1 cellular context compared by ENCODE assay signal in the genomic region with DNA sequence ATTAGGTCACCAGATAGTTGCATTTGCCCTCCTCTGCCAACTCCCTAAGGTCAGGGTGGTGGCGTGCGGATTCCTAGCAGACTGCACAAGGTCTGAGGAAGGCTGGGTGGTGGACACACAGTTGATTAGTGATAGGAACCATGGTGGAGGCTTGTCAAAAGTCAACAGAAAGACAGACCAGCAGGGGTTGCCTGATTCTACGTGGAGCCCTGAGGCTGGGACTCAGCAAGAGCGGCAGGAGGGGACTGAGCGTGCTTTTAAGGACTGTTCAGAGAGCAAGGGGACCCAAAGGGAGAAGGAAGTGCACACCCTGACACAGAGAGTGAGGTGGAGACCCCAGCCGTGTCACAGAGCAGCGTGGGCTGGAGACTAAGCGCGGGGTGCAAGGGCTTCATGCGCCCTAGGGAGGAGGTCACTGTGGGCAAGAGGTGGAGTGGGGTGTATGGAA.
TF ChIP-seq lines count a peak whose summit lies in the region.

No MANE protein-coding gene starts in this region.

TF ChIP-seq in WTC11, 78 proteins besides CTCF, POLR2A, EP300 and RAD21 (continued from another document):
- TF ChIP-seq, protein P1, sequence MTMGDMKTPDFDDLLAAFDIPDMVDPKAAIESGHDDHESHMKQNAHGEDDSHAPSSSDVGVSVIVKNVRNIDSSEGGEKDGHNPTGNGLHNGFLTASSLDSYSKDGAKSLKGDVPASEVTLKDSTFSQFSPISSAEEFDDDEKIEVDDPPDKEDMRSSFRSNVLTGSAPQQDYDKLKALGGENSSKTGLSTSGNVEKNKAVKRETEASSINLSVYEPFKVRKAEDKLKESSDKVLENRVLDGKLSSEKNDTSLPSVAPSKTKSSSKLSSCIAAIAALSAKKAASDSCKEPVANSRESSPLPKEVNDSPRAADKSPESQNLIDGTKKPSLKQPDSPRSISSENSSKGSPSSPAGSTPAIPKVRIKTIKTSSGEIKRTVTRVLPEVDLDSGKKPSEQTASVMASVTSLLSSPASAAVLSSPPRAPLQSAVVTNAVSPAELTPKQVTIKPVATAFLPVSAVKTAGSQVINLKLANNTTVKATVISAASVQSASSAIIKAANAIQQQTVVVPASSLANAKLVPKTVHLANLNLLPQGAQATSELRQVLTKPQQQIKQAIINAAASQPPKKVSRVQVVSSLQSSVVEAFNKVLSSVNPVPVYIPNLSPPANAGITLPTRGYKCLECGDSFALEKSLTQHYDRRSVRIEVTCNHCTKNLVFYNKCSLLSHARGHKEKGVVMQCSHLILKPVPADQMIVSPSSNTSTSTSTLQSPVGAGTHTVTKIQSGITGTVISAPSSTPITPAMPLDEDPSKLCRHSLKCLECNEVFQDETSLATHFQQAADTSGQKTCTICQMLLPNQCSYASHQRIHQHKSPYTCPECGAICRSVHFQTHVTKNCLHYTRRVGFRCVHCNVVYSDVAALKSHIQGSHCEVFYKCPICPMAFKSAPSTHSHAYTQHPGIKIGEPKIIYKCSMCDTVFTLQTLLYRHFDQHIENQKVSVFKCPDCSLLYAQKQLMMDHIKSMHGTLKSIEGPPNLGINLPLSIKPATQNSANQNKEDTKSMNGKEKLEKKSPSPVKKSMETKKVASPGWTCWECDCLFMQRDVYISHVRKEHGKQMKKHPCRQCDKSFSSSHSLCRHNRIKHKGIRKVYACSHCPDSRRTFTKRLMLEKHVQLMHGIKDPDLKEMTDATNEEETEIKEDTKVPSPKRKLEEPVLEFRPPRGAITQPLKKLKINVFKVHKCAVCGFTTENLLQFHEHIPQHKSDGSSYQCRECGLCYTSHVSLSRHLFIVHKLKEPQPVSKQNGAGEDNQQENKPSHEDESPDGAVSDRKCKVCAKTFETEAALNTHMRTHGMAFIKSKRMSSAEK (CRISPR knock-in tag; IDR thresholded peaks at IDR 0.05; ENCODE audit: borderline replicate concordance), result no peak
- TF ChIP-seq SMAD3 (CRISPR knock-in tag; IDR thresholded peaks at IDR 0.05; ENCODE audit: borderline replicate concordance) (no peak), CREM (CRISPR knock-in tag; IDR thresholded peaks at IDR 0.05) (no peak), HMGA2 (CRISPR knock-in tag; IDR thresholded peaks at IDR 0.05) (no peak), ZNF416 (CRISPR knock-in tag; IDR thresholded peaks at IDR 0.05) (no peak), ZNF423 (CRISPR knock-in tag; IDR thresholded peaks at IDR 0.05) (no peak), FOXK1 (CRISPR knock-in tag; IDR thresholded peaks at IDR 0.05) (no peak)
- TF ChIP-seq, protein P2, sequence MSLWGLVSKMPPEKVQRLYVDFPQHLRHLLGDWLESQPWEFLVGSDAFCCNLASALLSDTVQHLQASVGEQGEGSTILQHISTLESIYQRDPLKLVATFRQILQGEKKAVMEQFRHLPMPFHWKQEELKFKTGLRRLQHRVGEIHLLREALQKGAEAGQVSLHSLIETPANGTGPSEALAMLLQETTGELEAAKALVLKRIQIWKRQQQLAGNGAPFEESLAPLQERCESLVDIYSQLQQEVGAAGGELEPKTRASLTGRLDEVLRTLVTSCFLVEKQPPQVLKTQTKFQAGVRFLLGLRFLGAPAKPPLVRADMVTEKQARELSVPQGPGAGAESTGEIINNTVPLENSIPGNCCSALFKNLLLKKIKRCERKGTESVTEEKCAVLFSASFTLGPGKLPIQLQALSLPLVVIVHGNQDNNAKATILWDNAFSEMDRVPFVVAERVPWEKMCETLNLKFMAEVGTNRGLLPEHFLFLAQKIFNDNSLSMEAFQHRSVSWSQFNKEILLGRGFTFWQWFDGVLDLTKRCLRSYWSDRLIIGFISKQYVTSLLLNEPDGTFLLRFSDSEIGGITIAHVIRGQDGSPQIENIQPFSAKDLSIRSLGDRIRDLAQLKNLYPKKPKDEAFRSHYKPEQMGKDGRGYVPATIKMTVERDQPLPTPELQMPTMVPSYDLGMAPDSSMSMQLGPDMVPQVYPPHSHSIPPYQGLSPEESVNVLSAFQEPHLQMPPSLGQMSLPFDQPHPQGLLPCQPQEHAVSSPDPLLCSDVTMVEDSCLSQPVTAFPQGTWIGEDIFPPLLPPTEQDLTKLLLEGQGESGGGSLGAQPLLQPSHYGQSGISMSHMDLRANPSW (CRISPR knock-in tag; conservative IDR thresholded peaks at IDR 0.05; ENCODE audit: low read depth), result no peak
- TF ChIP-seq, protein P3, sequence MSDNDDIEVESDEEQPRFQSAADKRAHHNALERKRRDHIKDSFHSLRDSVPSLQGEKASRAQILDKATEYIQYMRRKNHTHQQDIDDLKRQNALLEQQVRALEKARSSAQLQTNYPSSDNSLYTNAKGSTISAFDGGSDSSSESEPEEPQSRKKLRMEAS (CRISPR knock-in tag; IDR thresholded peaks at IDR 0.05), result no peak
- TF ChIP-seq, protein P4, sequence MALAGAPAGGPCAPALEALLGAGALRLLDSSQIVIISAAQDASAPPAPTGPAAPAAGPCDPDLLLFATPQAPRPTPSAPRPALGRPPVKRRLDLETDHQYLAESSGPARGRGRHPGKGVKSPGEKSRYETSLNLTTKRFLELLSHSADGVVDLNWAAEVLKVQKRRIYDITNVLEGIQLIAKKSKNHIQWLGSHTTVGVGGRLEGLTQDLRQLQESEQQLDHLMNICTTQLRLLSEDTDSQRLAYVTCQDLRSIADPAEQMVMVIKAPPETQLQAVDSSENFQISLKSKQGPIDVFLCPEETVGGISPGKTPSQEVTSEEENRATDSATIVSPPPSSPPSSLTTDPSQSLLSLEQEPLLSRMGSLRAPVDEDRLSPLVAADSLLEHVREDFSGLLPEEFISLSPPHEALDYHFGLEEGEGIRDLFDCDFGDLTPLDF (CRISPR knock-in tag; IDR thresholded peaks at IDR 0.05), result no peak
- TF ChIP-seq, protein P5, sequence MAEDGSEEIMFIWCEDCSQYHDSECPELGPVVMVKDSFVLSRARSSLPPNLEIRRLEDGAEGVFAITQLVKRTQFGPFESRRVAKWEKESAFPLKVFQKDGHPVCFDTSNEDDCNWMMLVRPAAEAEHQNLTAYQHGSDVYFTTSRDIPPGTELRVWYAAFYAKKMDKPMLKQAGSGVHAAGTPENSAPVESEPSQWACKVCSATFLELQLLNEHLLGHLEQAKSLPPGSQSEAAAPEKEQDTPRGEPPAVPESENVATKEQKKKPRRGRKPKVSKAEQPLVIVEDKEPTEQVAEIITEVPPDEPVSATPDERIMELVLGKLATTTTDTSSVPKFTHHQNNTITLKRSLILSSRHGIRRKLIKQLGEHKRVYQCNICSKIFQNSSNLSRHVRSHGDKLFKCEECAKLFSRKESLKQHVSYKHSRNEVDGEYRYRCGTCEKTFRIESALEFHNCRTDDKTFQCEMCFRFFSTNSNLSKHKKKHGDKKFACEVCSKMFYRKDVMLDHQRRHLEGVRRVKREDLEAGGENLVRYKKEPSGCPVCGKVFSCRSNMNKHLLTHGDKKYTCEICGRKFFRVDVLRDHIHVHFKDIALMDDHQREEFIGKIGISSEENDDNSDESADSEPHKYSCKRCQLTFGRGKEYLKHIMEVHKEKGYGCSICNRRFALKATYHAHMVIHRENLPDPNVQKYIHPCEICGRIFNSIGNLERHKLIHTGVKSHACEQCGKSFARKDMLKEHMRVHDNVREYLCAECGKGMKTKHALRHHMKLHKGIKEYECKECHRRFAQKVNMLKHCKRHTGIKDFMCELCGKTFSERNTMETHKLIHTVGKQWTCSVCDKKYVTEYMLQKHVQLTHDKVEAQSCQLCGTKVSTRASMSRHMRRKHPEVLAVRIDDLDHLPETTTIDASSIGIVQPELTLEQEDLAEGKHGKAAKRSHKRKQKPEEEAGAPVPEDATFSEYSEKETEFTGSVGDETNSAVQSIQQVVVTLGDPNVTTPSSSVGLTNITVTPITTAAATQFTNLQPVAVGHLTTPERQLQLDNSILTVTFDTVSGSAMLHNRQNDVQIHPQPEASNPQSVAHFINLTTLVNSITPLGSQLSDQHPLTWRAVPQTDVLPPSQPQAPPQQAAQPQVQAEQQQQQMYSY (CRISPR knock-in tag; IDR thresholded peaks at IDR 0.05), result no peak
- TF ChIP-seq, protein P6, sequence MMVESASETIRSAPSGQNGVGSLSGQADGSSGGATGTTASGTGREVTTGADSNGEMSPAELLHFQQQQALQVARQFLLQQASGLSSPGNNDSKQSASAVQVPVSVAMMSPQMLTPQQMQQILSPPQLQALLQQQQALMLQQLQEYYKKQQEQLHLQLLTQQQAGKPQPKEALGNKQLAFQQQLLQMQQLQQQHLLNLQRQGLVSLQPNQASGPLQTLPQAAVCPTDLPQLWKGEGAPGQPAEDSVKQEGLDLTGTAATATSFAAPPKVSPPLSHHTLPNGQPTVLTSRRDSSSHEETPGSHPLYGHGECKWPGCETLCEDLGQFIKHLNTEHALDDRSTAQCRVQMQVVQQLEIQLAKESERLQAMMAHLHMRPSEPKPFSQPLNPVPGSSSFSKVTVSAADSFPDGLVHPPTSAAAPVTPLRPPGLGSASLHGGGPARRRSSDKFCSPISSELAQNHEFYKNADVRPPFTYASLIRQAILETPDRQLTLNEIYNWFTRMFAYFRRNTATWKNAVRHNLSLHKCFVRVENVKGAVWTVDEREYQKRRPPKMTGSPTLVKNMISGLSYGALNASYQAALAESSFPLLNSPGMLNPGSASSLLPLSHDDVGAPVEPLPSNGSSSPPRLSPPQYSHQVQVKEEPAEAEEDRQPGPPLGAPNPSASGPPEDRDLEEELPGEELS (CRISPR knock-in tag; IDR thresholded peaks at IDR 0.05), result no peak
- TF ChIP-seq, protein P7, sequence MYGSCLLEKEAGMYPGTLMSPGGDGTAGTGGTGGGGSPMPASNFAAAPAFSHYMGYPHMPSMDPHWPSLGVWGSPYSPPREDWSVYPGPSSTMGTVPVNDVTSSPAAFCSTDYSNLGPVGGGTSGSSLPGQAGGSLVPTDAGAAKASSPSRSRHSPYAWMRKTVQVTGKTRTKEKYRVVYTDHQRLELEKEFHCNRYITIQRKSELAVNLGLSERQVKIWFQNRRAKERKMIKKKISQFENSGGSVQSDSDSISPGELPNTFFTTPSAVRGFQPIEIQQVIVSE (CRISPR knock-in tag; IDR thresholded peaks at IDR 0.05; ENCODE audit: borderline replicate concordance), result no peak
- TF ChIP-seq, protein P8, sequence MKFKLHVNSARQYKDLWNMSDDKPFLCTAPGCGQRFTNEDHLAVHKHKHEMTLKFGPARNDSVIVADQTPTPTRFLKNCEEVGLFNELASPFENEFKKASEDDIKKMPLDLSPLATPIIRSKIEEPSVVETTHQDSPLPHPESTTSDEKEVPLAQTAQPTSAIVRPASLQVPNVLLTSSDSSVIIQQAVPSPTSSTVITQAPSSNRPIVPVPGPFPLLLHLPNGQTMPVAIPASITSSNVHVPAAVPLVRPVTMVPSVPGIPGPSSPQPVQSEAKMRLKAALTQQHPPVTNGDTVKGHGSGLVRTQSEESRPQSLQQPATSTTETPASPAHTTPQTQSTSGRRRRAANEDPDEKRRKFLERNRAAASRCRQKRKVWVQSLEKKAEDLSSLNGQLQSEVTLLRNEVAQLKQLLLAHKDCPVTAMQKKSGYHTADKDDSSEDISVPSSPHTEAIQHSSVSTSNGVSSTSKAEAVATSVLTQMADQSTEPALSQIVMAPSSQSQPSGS (CRISPR knock-in tag; IDR thresholded peaks at IDR 0.05; ENCODE audit: borderline replicate concordance, low read depth), result no peak
- TF ChIP-seq, protein P9, sequence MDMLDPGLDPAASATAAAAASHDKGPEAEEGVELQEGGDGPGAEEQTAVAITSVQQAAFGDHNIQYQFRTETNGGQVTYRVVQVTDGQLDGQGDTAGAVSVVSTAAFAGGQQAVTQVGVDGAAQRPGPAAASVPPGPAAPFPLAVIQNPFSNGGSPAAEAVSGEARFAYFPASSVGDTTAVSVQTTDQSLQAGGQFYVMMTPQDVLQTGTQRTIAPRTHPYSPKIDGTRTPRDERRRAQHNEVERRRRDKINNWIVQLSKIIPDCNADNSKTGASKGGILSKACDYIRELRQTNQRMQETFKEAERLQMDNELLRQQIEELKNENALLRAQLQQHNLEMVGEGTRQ (CRISPR knock-in tag; IDR thresholded peaks at IDR 0.05), result no peak
- TF ChIP-seq, protein P10, sequence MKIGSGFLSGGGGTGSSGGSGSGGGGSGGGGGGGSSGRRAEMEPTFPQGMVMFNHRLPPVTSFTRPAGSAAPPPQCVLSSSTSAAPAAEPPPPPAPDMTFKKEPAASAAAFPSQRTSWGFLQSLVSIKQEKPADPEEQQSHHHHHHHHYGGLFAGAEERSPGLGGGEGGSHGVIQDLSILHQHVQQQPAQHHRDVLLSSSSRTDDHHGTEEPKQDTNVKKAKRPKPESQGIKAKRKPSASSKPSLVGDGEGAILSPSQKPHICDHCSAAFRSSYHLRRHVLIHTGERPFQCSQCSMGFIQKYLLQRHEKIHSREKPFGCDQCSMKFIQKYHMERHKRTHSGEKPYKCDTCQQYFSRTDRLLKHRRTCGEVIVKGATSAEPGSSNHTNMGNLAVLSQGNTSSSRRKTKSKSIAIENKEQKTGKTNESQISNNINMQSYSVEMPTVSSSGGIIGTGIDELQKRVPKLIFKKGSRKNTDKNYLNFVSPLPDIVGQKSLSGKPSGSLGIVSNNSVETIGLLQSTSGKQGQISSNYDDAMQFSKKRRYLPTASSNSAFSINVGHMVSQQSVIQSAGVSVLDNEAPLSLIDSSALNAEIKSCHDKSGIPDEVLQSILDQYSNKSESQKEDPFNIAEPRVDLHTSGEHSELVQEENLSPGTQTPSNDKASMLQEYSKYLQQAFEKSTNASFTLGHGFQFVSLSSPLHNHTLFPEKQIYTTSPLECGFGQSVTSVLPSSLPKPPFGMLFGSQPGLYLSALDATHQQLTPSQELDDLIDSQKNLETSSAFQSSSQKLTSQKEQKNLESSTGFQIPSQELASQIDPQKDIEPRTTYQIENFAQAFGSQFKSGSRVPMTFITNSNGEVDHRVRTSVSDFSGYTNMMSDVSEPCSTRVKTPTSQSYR (CRISPR knock-in tag; IDR thresholded peaks at IDR 0.05), result no peak
